8 cellular contexts compared by ENCODE assay signal in the genomic region with DNA sequence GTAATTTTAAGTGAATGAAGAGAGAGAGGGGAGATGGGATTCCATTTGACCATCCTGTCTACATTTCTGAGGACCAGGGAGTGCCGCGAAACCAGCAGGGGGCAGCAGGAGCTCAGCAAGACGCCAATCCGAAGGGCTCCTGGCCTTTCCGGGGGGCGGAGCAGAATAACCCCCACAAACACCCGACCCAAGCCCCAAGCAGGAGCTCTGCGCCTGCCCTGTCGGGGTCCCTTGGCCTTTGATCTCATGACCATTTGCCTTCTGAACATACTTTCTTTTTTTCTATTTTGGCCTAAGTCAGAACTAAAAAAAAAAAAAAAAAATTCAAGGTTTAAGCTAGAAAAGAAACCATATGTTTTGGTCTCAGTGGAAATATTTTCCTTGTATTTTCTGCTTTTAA. TPM values are rescaled to one million over a fixed set of nuclear protein-coding genes. Genes with fewer than 3 reads are reported as not detected.
DNase-seq lines count a peak whose midpoint lies in the region; ATAC-seq lines count a peak whose summit lies in the region.

No MANE protein-coding gene starts in this region.

- DNase-seq in CMK (ENCODE audit: low read depth) = peak; percentile 67
- peak; percentile 49 for DNase-seq in HT1080 (ENCODE audit: low read depth)
- peak; percentile 70 for DNase-seq in RKO (ENCODE audit: low spot score)
- peak; percentile 68 for DNase-seq in activated T-helper 1 cell treated with anti-CD3 and anti-CD28 coated beads, Interleukin-2, amount 50 U/mL, for 16 hours (ENCODE audit: low read depth in 1 of 2, low spot score in 1 of 2)
- DNase-seq in fibroblast of peridontal ligament (ENCODE audit: extremely low read depth) = peak; percentile 49
- peak; percentile 36 for DNase-seq in occipital lobe (lab: John Stamatoyannopoulos, UW)
- DNase-seq in substantia nigra (lab: John Stamatoyannopoulos, UW) = peak in 41 of 49 donors; percentile 10 to 80 (median 59)

- no peak for ATAC-seq in GM18861 (IDR thresholded peaks at IDR 0.05; ENCODE audit: unreplicated experiment)

- H3K27ac ChIP-seq in substantia nigra (ENCODE audit: low read depth, low read length, poor library complexity, severe bottlenecking) = no peak overlapping the region

RNA-seq across cellular contexts. Expression of a gene that starts 21.9 kb away (rescaled TPM):
- total RNA-seq in HT1080 (2014; rRNA removed; shearing (Covaris generic)) = 0.03 TPM in 1 of 2 replicates, not detected in the other
- polyA plus RNA-seq in HT1080 (2015; cell fraction: cytosol; rRNA removed) = 0.02 TPM in 1 of 2 replicates, not detected in the other
- polyA plus RNA-seq in HT1080 (2015; cell fraction: nucleus; rRNA removed) = not detected in 2 replicates
- total RNA-seq in occipital lobe = 5.8 TPM

RNA-seq across cellular contexts. Expression of a gene that starts 26.4 kb away (rescaled TPM):
- total RNA-seq in HT1080 (2014; rRNA removed; shearing (Covaris generic)) = not detected in 2 replicates
- polyA plus RNA-seq in HT1080 (2015; cell fraction: cytosol; rRNA removed) = not detected in 2 replicates
- not detected in 2 replicates for polyA plus RNA-seq in HT1080 (2015; cell fraction: nucleus; rRNA removed)
- 1.2 TPM for total RNA-seq in occipital lobe

RNA-seq across cellular contexts. Expression of a gene that starts 45.7 kb away (rescaled TPM):
- not detected in 2 replicates for total RNA-seq in HT1080 (2014; rRNA removed; shearing (Covaris generic))
- polyA plus RNA-seq in HT1080 (2015; cell fraction: cytosol; rRNA removed) = 0.02 and 0.06 TPM in 2 replicates
- polyA plus RNA-seq in HT1080 (2015; cell fraction: nucleus; rRNA removed) = 0.11 and 0.19 TPM in 2 replicates
- 12.2 TPM for total RNA-seq in occipital lobe

RNA-seq across cellular contexts. Expression of a gene that starts 53.8 kb away (rescaled TPM):
- total RNA-seq in HT1080 (2014; rRNA removed; shearing (Covaris generic)) = 1.7 and 2.2 TPM in 2 replicates
- polyA plus RNA-seq in HT1080 (2015; cell fraction: cytosol; rRNA removed) = 3.2 and 3.4 TPM in 2 replicates
- polyA plus RNA-seq in HT1080 (2015; cell fraction: nucleus; rRNA removed) = 3.4 and 3.9 TPM in 2 replicates
- total RNA-seq in occipital lobe = 1.6 TPM

Comparison
In these comparisons a context has a peak if more than half of its experiments do, and no peak if none do; other contexts are left out.
1. RNA of a gene that starts 45.7 kb away (total RNA-seq): 12.2 TPM in occipital lobe (single experiment); not detected in HT1080; every median in the first group is over 10 times any median in the second.
2. Peak in every context shown above with its lines, with median percentiles within 50 percentile points of each other: DNase-seq.